Comparison of ENCODE assay signal across 33 cellular contexts in genomic region chr2:47639469-47639868, GRCh38.
A peak's percentile ranks its signal among the peaks of the same experiment; 100 is the strongest.
DNase-seq lines count a peak whose midpoint lies in the region; ATAC-seq and TF ChIP-seq lines count a peak whose summit lies in the region.
"Had no signal": no experiment of that assay in that cellular context is flagged by ENCODE, and none has a peak within 500 bp of the region (broad histone marks: within the 10 kb centered on the region; RNA-seq: fewer than 3 reads in every experiment).

No MANE protein-coding gene starts in this region.

- ATAC-seq in left colon (peak; percentile 98), GM21786 (IDR thresholded peaks at IDR 0.05; ENCODE audit: unreplicated experiment) (no peak)
- ATAC-seq in activated CD8-positive, alpha-beta T cell treated with anti-CD3 and anti-CD28 coated beads for 36 hours = no peak
- ATAC-seq: activated CD4-positive, alpha-beta T cell treated with anti-CD3 and anti-CD28 coated beads for 36 hours; activated CD8-positive, alpha-beta T cell treated with anti-CD3 and anti-CD28 coated beads, Interleukin-2, amount 10 ng/mL, durations not matched to agents 7 days and 5 days; activated T-helper 17 cell treated with anti-CD3 and anti-CD28 coated beads, Interleukin-2, amount 50 U/mL, for 72 hours; Panc1; right cardiac atrium had no signal

- peaks cover 1% of the 10 kb centered on the region for H3K27me3 Mint-ChIP-seq in activated CD8-positive, alpha-beta T cell treated with anti-CD3 and anti-CD28 coated beads for 36 hours
- H3K27me3 Mint-ChIP-seq: activated T-helper 17 cell treated with anti-CD3 and anti-CD28 coated beads, Interleukin-2, amount 50 U/mL, for 72 hours had no signal

- POLR2A ChIA-PET in activated CD8-positive, alpha-beta T cell treated with anti-CD3 and anti-CD28 coated beads for 36 hours (lab: Charles Lee) = no interaction called here

- no peak overlapping the region for H3K4me3 ChIP-seq in choroid plexus epithelial cell (ENCODE audit: low read depth, low read length)
- H3K4me3 ChIP-seq: GM23248, left ventricle myocardium inferior, neural progenitor cell, stomach, thyroid gland had no signal

- TF ChIP-seq CTCF in choroid plexus epithelial cell (conservative IDR thresholded peaks at IDR 0.05; ENCODE audit: low read depth, low read length) = no peak
- no peak for TF ChIP-seq CTCF in activated CD8-positive, alpha-beta T cell treated with anti-CD3 and anti-CD28 coated beads for 36 hours (IDR thresholded peaks at IDR 0.05)

- H3K27ac Mint-ChIP-seq in activated CD8-positive, alpha-beta T cell treated with anti-CD3 and anti-CD28 coated beads for 36 hours = no peak overlapping the region
- H3K27ac Mint-ChIP-seq: activated CD4-positive, alpha-beta T cell treated with anti-CD3 and anti-CD28 coated beads for 36 hours; activated CD8-positive, alpha-beta T cell treated with anti-CD3 and anti-CD28 coated beads, Interleukin-2, amount 10 ng/mL, durations not matched to agents 7 days and 5 days; activated naive CD4-positive, alpha-beta T cell treated with anti-CD3 and anti-CD28 coated beads, Interleukin-2, amount 10 ng/mL, durations not matched to agents 7 days and 5 days; activated T-helper 17 cell treated with anti-CD3 and anti-CD28 coated beads, Interleukin-2, amount 50 U/mL, for 72 hours; CD14-positive monocyte; immature natural killer cell; neural progenitor cell; T-helper 2 cell treated with Interferon-gamma antibody and Interleukin-4, amounts not matched to agents 5 μg/mL and 100 μg/mL, for 36 hours had no signal

- H3K9me3 Mint-ChIP-seq in activated CD8-positive, alpha-beta T cell treated with anti-CD3 and anti-CD28 coated beads for 36 hours = no peaks in the 10 kb centered on the region
- H3K9me3 Mint-ChIP-seq: activated naive CD4-positive, alpha-beta T cell treated with anti-CD3 and anti-CD28 coated beads, Interleukin-2, amount 10 ng/mL, durations not matched to agents 7 days and 5 days; activated T-helper 17 cell treated with anti-CD3 and anti-CD28 coated beads, Interleukin-2, amount 50 U/mL, for 72 hours; immature natural killer cell; neural progenitor cell; T-helper 2 cell treated with Interferon-gamma antibody and Interleukin-4, amounts not matched to agents 5 μg/mL and 100 μg/mL, for 36 hours had no signal

- no peaks in the 10 kb centered on the region for H3K36me3 Mint-ChIP-seq in activated CD8-positive, alpha-beta T cell treated with anti-CD3 and anti-CD28 coated beads for 36 hours (ENCODE audit: low read depth)
- H3K36me3 Mint-ChIP-seq: activated naive CD4-positive, alpha-beta T cell treated with anti-CD3 and anti-CD28 coated beads, Interleukin-2, amount 10 ng/mL, durations not matched to agents 7 days and 5 days; CD14-positive monocyte; immature natural killer cell; neural progenitor cell had no signal

- no peaks in the 10 kb centered on the region for H3K4me1 Mint-ChIP-seq in activated CD8-positive, alpha-beta T cell treated with anti-CD3 and anti-CD28 coated beads for 36 hours (ENCODE audit: low read depth)
- H3K4me1 Mint-ChIP-seq: activated CD4-positive, alpha-beta T cell treated with anti-CD3 and anti-CD28 coated beads for 36 hours; activated naive CD4-positive, alpha-beta T cell treated with anti-CD3 and anti-CD28 coated beads, Interleukin-2, amount 10 ng/mL, durations not matched to agents 7 days and 5 days; activated T-helper 17 cell treated with anti-CD3 and anti-CD28 coated beads, Interleukin-2, amount 50 U/mL, for 72 hours; immature natural killer cell had no signal

- DNase-seq in M059J (ENCODE audit: low read depth) (peak; percentile 18), choroid plexus epithelial cell (ENCODE audit: low read depth) (peak; percentile 8), left colon (no peak), amniotic stem cell (lab: John Stamatoyannopoulos, UW) (no peak), epidermal melanocyte (ENCODE audit: insufficient read length, low spot score) (no peak)
- DNase-seq in activated CD8-positive, alpha-beta T cell treated with anti-CD3 and anti-CD28 coated beads for 36 hours = no peak
- DNase-seq: activated CD4-positive, alpha-beta T cell treated with anti-CD3 and anti-CD28 coated beads for 36 hours; activated CD8-positive, alpha-beta T cell treated with anti-CD3 and anti-CD28 coated beads, Interleukin-2, amount 10 ng/mL, durations not matched to agents 7 days and 5 days; activated naive CD4-positive, alpha-beta T cell treated with anti-CD3 and anti-CD28 coated beads, Interleukin-2, amount 10 ng/mL, durations not matched to agents 7 days and 5 days; amygdala; Calu3; DMS79; GF-D8; GM23248; immature natural killer cell; left ventricle myocardium inferior; mesendoderm; NCI-H1092 treated with DMSO at 0.1 percent for 48 hours; NCI-H2029; NCI-H526 treated with DMSO at 0.1 percent for 48 hours; NK-92 treated with Interleukin-12 subunit alpha and Interleukin-12 subunit beta, amount 100 ng/mL, for 24 hours; right cardiac atrium; SHP77 treated with DMSO at 0.1 percent for 48 hours; stimulated activated CD4-positive, alpha-beta T cell treated with anti-CD3 and anti-CD28 coated beads, Interleukin-12 subunit alpha, Interleukin-12 subunit beta, amount 100 ng/mL, for 4 hours; stimulated activated CD4-positive, alpha-beta T cell treated with anti-CD3 and anti-CD28 coated beads, Interleukin-2, amount 100 ng/mL, for 48 hours; stomach; thyroid gland had no signal

- intact Hi-C loops in left colon (cut with DNase I, micrococcal nuclease) = no loop called here
- intact Hi-C loops in activated CD8-positive, alpha-beta T cell treated with anti-CD3 and anti-CD28 coated beads for 36 hours (cut with micrococcal nuclease) = no loop called here

- no peak overlapping the region for H3K4me3 Mint-ChIP-seq in activated CD8-positive, alpha-beta T cell treated with anti-CD3 and anti-CD28 coated beads for 36 hours
- H3K4me3 Mint-ChIP-seq: activated CD4-positive, alpha-beta T cell treated with anti-CD3 and anti-CD28 coated beads for 36 hours; activated CD8-positive, alpha-beta T cell treated with anti-CD3 and anti-CD28 coated beads, Interleukin-2, amount 10 ng/mL, durations not matched to agents 7 days and 5 days; activated naive CD4-positive, alpha-beta T cell treated with anti-CD3 and anti-CD28 coated beads, Interleukin-2, amount 10 ng/mL, durations not matched to agents 7 days and 5 days; activated T-helper 17 cell treated with anti-CD3 and anti-CD28 coated beads, Interleukin-2, amount 50 U/mL, for 72 hours; CD14-positive monocyte; immature natural killer cell; neural progenitor cell; T-helper 2 cell treated with Interferon-gamma antibody and Interleukin-4, amounts not matched to agents 5 μg/mL and 100 μg/mL, for 36 hours had no signal

- CTCF ChIA-PET in activated CD8-positive, alpha-beta T cell treated with anti-CD3 and anti-CD28 coated beads for 36 hours (lab: Charles Lee) = no interaction called here

Comparison
In these comparisons a context has a peak if more than half of its experiments do, and no peak if none do; other contexts are left out.
1. DNase-seq: peak in M059J (single experiment) and choroid plexus epithelial cell (single experiment); none in left colon (0 of 2), amniotic stem cell (single experiment), activated CD8-positive, alpha-beta T cell treated with anti-CD3 and anti-CD28 coated beads for 36 hours (single experiment) and epidermal melanocyte (single experiment).